1 cellular context compared by ENCODE assay signal in genomic region chr11:85531498-85531897, GRCh38.
TF ChIP-seq lines count a peak whose summit lies in the region.

No MANE protein-coding gene starts in this region.

TF ChIP-seq in H1, 55 proteins besides CTCF, POLR2A, EP300 and RAD21:
- no peak for TF ChIP-seq KDM5A (IDR thresholded peaks at IDR 0.05; ENCODE audit: low read length)
- TF ChIP-seq BACH1 (IDR thresholded peaks at IDR 0.05; ENCODE audit: low read length): no peak
- TF ChIP-seq CREB1 (IDR thresholded peaks at IDR 0.05): no peak
- no peak for TF ChIP-seq CBX5 (IDR thresholded peaks at IDR 0.05; ENCODE audit: low read depth, low read length)
- no peak for TF ChIP-seq JUN (IDR thresholded peaks at IDR 0.05; ENCODE audit: low read depth, low read length)
- no peak for TF ChIP-seq GTF2F1 (IDR thresholded peaks at IDR 0.05; ENCODE audit: borderline replicate concordance, low read depth, low read length)
- no peak for TF ChIP-seq TCF12 (IDR thresholded peaks at IDR 0.05; ENCODE audit: low read depth, low read length)
- TF ChIP-seq FOSL1 (IDR thresholded peaks at IDR 0.05; ENCODE audit: insufficient read depth, low read depth, low read length): no peak
- TF ChIP-seq KDM4A (IDR thresholded peaks at IDR 0.05; ENCODE audit: low read depth, low read length, severe bottlenecking): no peak
- TF ChIP-seq SP2 (IDR thresholded peaks at IDR 0.05; ENCODE audit: low read length): no peak
- TF ChIP-seq TEAD4 (IDR thresholded peaks at IDR 0.05; ENCODE audit: low read depth, low read length): no peak
TF ChIP-seq in H1: peak in this region for 0.
